ENCODE assay signal across 13 cellular contexts in genomic region chr17:20122236-20122879, GRCh38.
DNase-seq lines count a peak whose midpoint lies in the region; ATAC-seq and TF ChIP-seq lines count a peak whose summit lies in the region.
"Had no signal": no experiment of that assay in that cellular context is flagged by ENCODE, and none has a peak within 500 bp of the region (broad histone marks: within the 10 kb centered on the region; RNA-seq: fewer than 3 reads in every experiment).

No MANE protein-coding gene starts in this region.

- 0 out of 2 replicates have a peak overlapping the region, but pooled peaks have one; percentile 44 for H3K4me2 ChIP-seq in HCT116 (ENCODE audit: low read length)

- CTCF ChIA-PET in HCT116 (lab: Charles Lee), result interaction anchor here (1.0 to 2.6 kb wide), 3 partner anchors 104 to 198 kb away, joined by 3 to 12 read pairs (median 6); no protein-coding TSS in a partner anchor

- H3K27me3 Mint-ChIP-seq in osteocyte (ENCODE audit: unreplicated experiment), result peaks cover 51% of the 10 kb centered on the region

- H3K36me3 ChIP-seq in HCT116 (ENCODE audit: control insufficient read depth in 1 of 2, insufficient read depth in 2 of 2, low read length in 2 of 2), result no peaks in the 10 kb centered on the region
- no peaks in the 10 kb centered on the region for H3K36me3 ChIP-seq in endocrine pancreas (ENCODE audit: control insufficient read depth, insufficient read depth, low read length)
- H3K36me3 ChIP-seq: prostate gland had no signal

- no peaks in the 10 kb centered on the region for H3K27me3 ChIP-seq in HCT116 (ENCODE audit: insufficient read depth, low read length)
- no peaks in the 10 kb centered on the region for H3K27me3 ChIP-seq in endocrine pancreas (ENCODE audit: control insufficient read depth, insufficient read depth, low read length)

- H3K4me1 Mint-ChIP-seq in osteocyte (ENCODE audit: unreplicated experiment), result no peaks in the 10 kb centered on the region
- H3K4me1 Mint-ChIP-seq: mesothelial cell of epicardium had no signal

- H3K36me3 Mint-ChIP-seq in osteocyte (ENCODE audit: unreplicated experiment), result no peaks in the 10 kb centered on the region
- H3K36me3 Mint-ChIP-seq: CD8-positive, alpha-beta T cell; mesothelial cell of epicardium had no signal

- intact Hi-C loops in HCT116 (cut with micrococcal nuclease), result no loop called here

- RAD21 ChIA-PET in HCT116 (lab: Charles Lee; ENCODE audit: low non-redundant PET in 1 of 2, low total read pairs in 2 of 2, uncharacterized antibody in 2 of 2, unreplicated experiment in 2 of 2), result no interaction called here

- H3K9me3 ChIP-seq in HCT116 (ENCODE audit: control insufficient read depth in 1 of 2, insufficient read depth in 1 of 2, low read depth in 1 of 2, low read length in 2 of 2) (no peaks in the 10 kb centered on the region), endocrine pancreas (ENCODE audit: control insufficient read depth, low read length) (no peaks in the 10 kb centered on the region)
- H3K9me3 ChIP-seq: prostate gland had no signal

- H3K27ac Mint-ChIP-seq in osteocyte (ENCODE audit: unreplicated experiment), result no peak overlapping the region
- H3K27ac Mint-ChIP-seq: CD8-positive, alpha-beta T cell; mesothelial cell of epicardium had no signal

- H3K79me2 ChIP-seq in HCT116 (ENCODE audit: insufficient read depth, low read length), result no peaks in the 10 kb centered on the region

- H3K4me3 ChIP-seq in HCT116 (replicated peaks in 1 of 2; ENCODE audit: low read depth in 1 of 2, low read length in 2 of 2) (no peak overlapping the region), endocrine pancreas (ENCODE audit: control insufficient read depth, insufficient read depth, low read length) (peak overlapping the region; percentile 31)
- H3K4me3 ChIP-seq: prostate gland had no signal

- no peak for ATAC-seq in HCT116
- ATAC-seq in GM21360 (IDR thresholded peaks at IDR 0.05; ENCODE audit: unreplicated experiment), result no peak

- no peaks in the 10 kb centered on the region for H3K9me2 ChIP-seq in HCT116 (ENCODE audit: insufficient read depth)

- no peak for TF ChIP-seq RAD21 in HCT116 (IDR thresholded peaks at IDR 0.05; ENCODE audit: low read depth)

- H3K4me1 ChIP-seq in HCT116 (ENCODE audit: control insufficient read depth in 1 of 2, insufficient read depth in 2 of 2, low read length in 2 of 2) (peaks cover 3 to 5% of the 10 kb centered on the region in 2 experiments; a peak in 2 of 4 replicates), endocrine pancreas (ENCODE audit: control insufficient read depth, insufficient read depth, low read length) (no peaks in the 10 kb centered on the region)
- H3K4me1 ChIP-seq: prostate gland had no signal

- H3K27ac ChIP-seq in HCT116 (ENCODE audit: low read depth, low read length), result no peak overlapping the region
- H3K27ac ChIP-seq: prostate gland had no signal

- no peak overlapping the region for H3K4me3 Mint-ChIP-seq in osteocyte (ENCODE audit: unreplicated experiment)
- H3K4me3 Mint-ChIP-seq: activated T-cell treated with anti-CD3 and anti-CD28 coated beads, Interleukin-2, amount 50 U/mL, for 4 hours; CD8-positive, alpha-beta T cell; mesothelial cell of epicardium had no signal

- no peaks in the 10 kb centered on the region for H4K20me1 ChIP-seq in HCT116 (ENCODE audit: insufficient read depth)

- POLR2A ChIA-PET in HCT116 (lab: Charles Lee), result no interaction called here

- DNase-seq in HCT116 (ENCODE audit: low read depth, low spot score) (no peak), NCI-H1105 treated with DMSO at 0.1 percent for 48 hours (lab: John Stamatoyannopoulos, UW) (peak; percentile 78), osteocyte (ENCODE audit: extremely low spot score, unreplicated experiment) (peak; percentile 32), T1000 (lab: John Stamatoyannopoulos, UW) (no peak), NCI-H1436 treated with DMSO at 0.1 percent for 48 hours (lab: John Stamatoyannopoulos, UW) (no peak)
- DNase-seq: KG1, NCI-H2029 treated with DMSO at 0.1 percent for 48 hours had no signal

- BruUV-seq in HCT116 (replicated peaks; lab: Mats Ljungman, UMichigan), result no TSS peak

- TF ChIP-seq POLR2A in HCT116 (IDR thresholded peaks at IDR 0.05; ENCODE audit: borderline replicate concordance, extremely low read depth, insufficient read depth, insufficient read length), result no peak

- TF ChIP-seq CTCF in HCT116 (IDR thresholded peaks at IDR 0.05 in 2 of 3, conservative IDR thresholded peaks at IDR 0.05 in 1 of 3; ENCODE audit: borderline replicate concordance in 1 of 3, insufficient read depth in 1 of 3, low read depth in 2 of 3, low read length in 2 of 3) (no peak), osteocyte (IDR thresholded peaks at IDR 0.05) (no peak)

- no peaks in the 10 kb centered on the region for H3K9me3 Mint-ChIP-seq in osteocyte (ENCODE audit: unreplicated experiment)
- H3K9me3 Mint-ChIP-seq: activated T-cell treated with anti-CD3 and anti-CD28 coated beads, Interleukin-2, amount 50 U/mL, for 4 hours; CD8-positive, alpha-beta T cell; mesothelial cell of epicardium had no signal

- H3K9ac ChIP-seq in HCT116 (ENCODE audit: low read length) (no peak overlapping the region), endocrine pancreas (ENCODE audit: control insufficient read depth, insufficient read depth, low read length) (no peak overlapping the region)

- H2AFZ ChIP-seq in HCT116 (ENCODE audit: low read depth, low read length, poor library complexity, severe bottlenecking), result no peak overlapping the region

TF ChIP-seq in HCT116, 20 proteins besides CTCF, POLR2A, EP300 and RAD21:
- TF ChIP-seq ZBTB33 (IDR thresholded peaks at IDR 0.05; ENCODE audit: extremely low read depth, insufficient replicate concordance, low read length) (no peak), FOSL1 (IDR thresholded peaks at IDR 0.05; ENCODE audit: low read depth) (no peak), SRF (IDR thresholded peaks at IDR 0.05; ENCODE audit: low read depth) (no peak), ATF3 (IDR thresholded peaks at IDR 0.05) (no peak), TCF7L2 (IDR thresholded peaks at IDR 0.05; ENCODE audit: borderline replicate concordance, extremely low read depth, insufficient read depth, insufficient read length) (no peak), YY1 (IDR thresholded peaks at IDR 0.05; ENCODE audit: extremely low read depth, insufficient replicate concordance, low read depth, low read length) (no peak), ZFX (IDR thresholded peaks at IDR 0.05) (no peak)

Comparison
In these comparisons a context has a peak if more than half of its experiments do, and no peak if none do; other contexts are left out.
1. DNase-seq: peak in NCI-H1105 treated with DMSO at 0.1 percent for 48 hours (single experiment) and osteocyte (single experiment); none in HCT116 (single experiment), T1000 (single experiment) and NCI-H1436 treated with DMSO at 0.1 percent for 48 hours (single experiment).